9 cellular contexts compared by ENCODE assay signal in genomic region chr13:75636339-75637095, GRCh38.
DNase-seq lines count a peak whose midpoint lies in the region; ATAC-seq and TF ChIP-seq lines count a peak whose summit lies in the region.
"Had no signal": no experiment of that assay in that cellular context is flagged by ENCODE, and none has a peak within 500 bp of the region (broad histone marks: within the 10 kb centered on the region; RNA-seq: fewer than 3 reads in every experiment).

No MANE protein-coding gene starts in this region.

- H3K9me3 ChIP-seq in muscle layer of duodenum (ENCODE audit: control insufficient read depth in 1 of 2, low read length in 2 of 2) (peaks cover 0 to 4% of the 10 kb centered on the region in 2 donors), stomach smooth muscle (ENCODE audit: control insufficient read depth in 2 of 2, low read length in 2 of 2) (no peaks in the 10 kb centered on the region)

- no peak for TF ChIP-seq CTCF in epithelial cell of esophagus (IDR thresholded peaks at IDR 0.05; ENCODE audit: insufficient read depth, low read depth, low read length, missing control alignments)

- no peak overlapping the region for H3K27ac ChIP-seq in muscle layer of duodenum (ENCODE audit: low read length)
- no peak overlapping the region for H3K27ac ChIP-seq in stomach smooth muscle (ENCODE audit: low read length)
- H3K27ac ChIP-seq: C4-2B had no signal

- peak overlapping the region; percentile 60 for H3K4me3 ChIP-seq in epithelial cell of esophagus (ENCODE audit: low read length)
- peak overlapping the region; percentile 69 to 80 for H3K4me3 ChIP-seq in muscle layer of duodenum (ENCODE audit: low read depth in 1 of 2, low read length in 2 of 2)
- H3K4me3 ChIP-seq in stomach smooth muscle (ENCODE audit: low read length in 2 of 2) = peak overlapping the region; percentile 74 to 78

- peak overlapping the region in 1 of 2 donors; percentile 13 for H3K9ac ChIP-seq in stomach smooth muscle (ENCODE audit: low read length in 2 of 2)

- H3K36me3 ChIP-seq in muscle layer of duodenum (ENCODE audit: control insufficient read depth in 1 of 2, insufficient read depth in 2 of 2, low read length in 2 of 2) (no peaks in the 10 kb centered on the region), stomach smooth muscle (ENCODE audit: control insufficient read depth in 2 of 2, insufficient read depth in 2 of 2, low read length in 2 of 2) (no peaks in the 10 kb centered on the region)

- DNase-seq in NCI-H1417 (lab: John Stamatoyannopoulos, UW) = peak; percentile 62 to 87 (median 86)
- no peak for DNase-seq in NCI-H1417 treated with DMSO at 0.1 percent for 48 hours (lab: John Stamatoyannopoulos, UW)
- peak; percentile 67 for DNase-seq in NCI-H146 treated with DMSO at 0.1 percent for 48 hours (lab: John Stamatoyannopoulos, UW; ENCODE audit: unreplicated experiment)
- DNase-seq in activated CD8-positive, alpha-beta memory T cell treated with anti-CD3 and anti-CD28 coated beads for 24 hours = peak; percentile 76
- peak; percentile 26 for DNase-seq in epithelial cell of esophagus (ENCODE audit: low read depth)

- H3K4me1 ChIP-seq in muscle layer of duodenum (ENCODE audit: control insufficient read depth in 1 of 2, insufficient read depth in 2 of 2, low read length in 2 of 2) = peaks cover 0 to 10% of the 10 kb centered on the region in 2 donors
- H3K4me1 ChIP-seq in stomach smooth muscle (ENCODE audit: control insufficient read depth, insufficient read depth, low read length) = peaks cover 13% of the 10 kb centered on the region

- peaks cover 3% of the 10 kb centered on the region for H3K27me3 ChIP-seq in muscle layer of duodenum (ENCODE audit: low read depth, low read length)
- H3K27me3 ChIP-seq in stomach smooth muscle (ENCODE audit: control insufficient read depth in 1 of 2, insufficient read depth in 2 of 2, low read length in 2 of 2) = peaks cover 6 to 22% of the 10 kb centered on the region in 2 donors

- ATAC-seq in HG02798 (IDR thresholded peaks at IDR 0.05; ENCODE audit: poor library complexity, unreplicated experiment) = peak; percentile 60
